Comparison of ENCODE assay signal across 1 cellular context in genomic region chr7:140924019-140924820, GRCh38.
TF ChIP-seq lines count a peak whose summit lies in the region.

No MANE protein-coding gene starts in this region.

TF ChIP-seq in K562, 482 proteins besides CTCF, POLR2A, EP300 and RAD21 (continued from another document and continues in another):
- peak; percentile 35 for TF ChIP-seq E2F8 (IDR thresholded peaks at IDR 0.05; ENCODE audit: low read depth, partially characterized antibody)
- no peak for TF ChIP-seq ZSCAN32 (CRISPR knock-in tag; IDR thresholded peaks at IDR 0.05)
- TF ChIP-seq ZNF12 (CRISPR knock-in tag; IDR thresholded peaks at IDR 0.05), result no peak; the same call in 1 of the 2 replicates
- TF ChIP-seq TARDBP (IDR thresholded peaks at IDR 0.05), result peak; percentile 86; the same call in 1 of the 2 replicates
- TF ChIP-seq SMAD4 (CRISPR knock-in tag; conservative IDR thresholded peaks at IDR 0.05), result peak; percentile 66
- TF ChIP-seq SMAD1 (IDR thresholded peaks at IDR 0.05; ENCODE audit: low read depth, low read length, partially characterized antibody), result no peak
- TF ChIP-seq, protein P1, sequence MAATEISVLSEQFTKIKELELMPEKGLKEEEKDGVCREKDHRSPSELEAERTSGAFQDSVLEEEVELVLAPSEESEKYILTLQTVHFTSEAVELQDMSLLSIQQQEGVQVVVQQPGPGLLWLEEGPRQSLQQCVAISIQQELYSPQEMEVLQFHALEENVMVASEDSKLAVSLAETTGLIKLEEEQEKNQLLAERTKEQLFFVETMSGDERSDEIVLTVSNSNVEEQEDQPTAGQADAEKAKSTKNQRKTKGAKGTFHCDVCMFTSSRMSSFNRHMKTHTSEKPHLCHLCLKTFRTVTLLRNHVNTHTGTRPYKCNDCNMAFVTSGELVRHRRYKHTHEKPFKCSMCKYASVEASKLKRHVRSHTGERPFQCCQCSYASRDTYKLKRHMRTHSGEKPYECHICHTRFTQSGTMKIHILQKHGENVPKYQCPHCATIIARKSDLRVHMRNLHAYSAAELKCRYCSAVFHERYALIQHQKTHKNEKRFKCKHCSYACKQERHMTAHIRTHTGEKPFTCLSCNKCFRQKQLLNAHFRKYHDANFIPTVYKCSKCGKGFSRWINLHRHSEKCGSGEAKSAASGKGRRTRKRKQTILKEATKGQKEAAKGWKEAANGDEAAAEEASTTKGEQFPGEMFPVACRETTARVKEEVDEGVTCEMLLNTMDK (IDR thresholded peaks at IDR 0.05; ENCODE audit: borderline replicate concordance, insufficient read depth, low read depth, low read length, poor library complexity, severe bottlenecking), result no peak
- no peak for TF ChIP-seq ZNF778 (CRISPR knock-in tag; IDR thresholded peaks at IDR 0.05)
- no peak for TF ChIP-seq ZNF224 (CRISPR knock-in tag; IDR thresholded peaks at IDR 0.05)
- TF ChIP-seq TCFL5 (CRISPR knock-in tag; conservative IDR thresholded peaks at IDR 0.05), result no peak
- peak; percentile 69 for TF ChIP-seq SIN3B (IDR thresholded peaks at IDR 0.05; ENCODE audit: low read depth)
- TF ChIP-seq ZNF41 (CRISPR knock-in tag; conservative IDR thresholded peaks at IDR 0.05), result no peak
- TF ChIP-seq KAT7 (CRISPR knock-in tag; IDR thresholded peaks at IDR 0.05; ENCODE audit: borderline replicate concordance), result peak; percentile 90; the same call in 1 of the 2 replicates
- TF ChIP-seq HMGN3 (IDR thresholded peaks at IDR 0.05; ENCODE audit: borderline replicate concordance, extremely low read depth, insufficient read length, low read depth, low read length), result peak; percentile 82
- peak; percentile 52 for TF ChIP-seq SRSF7 (optimal IDR thresholded peaks at IDR 0.05; ENCODE audit: low read depth, low read length)
- TF ChIP-seq ARID3A (IDR thresholded peaks at IDR 0.05; ENCODE audit: borderline replicate concordance, low read depth, low read length), result peak; percentile 22; the same call in 1 of the 2 replicates
- TF ChIP-seq AFF1 (IDR thresholded peaks at IDR 0.05; ENCODE audit: low read depth in 1 of 2, partially characterized antibody in 2 of 2), result peak in 1 of 2 experiments; percentile 38
- TF ChIP-seq XRCC5 (IDR thresholded peaks at IDR 0.05; ENCODE audit: low read depth, low read length), result no peak
- TF ChIP-seq, protein P2, sequence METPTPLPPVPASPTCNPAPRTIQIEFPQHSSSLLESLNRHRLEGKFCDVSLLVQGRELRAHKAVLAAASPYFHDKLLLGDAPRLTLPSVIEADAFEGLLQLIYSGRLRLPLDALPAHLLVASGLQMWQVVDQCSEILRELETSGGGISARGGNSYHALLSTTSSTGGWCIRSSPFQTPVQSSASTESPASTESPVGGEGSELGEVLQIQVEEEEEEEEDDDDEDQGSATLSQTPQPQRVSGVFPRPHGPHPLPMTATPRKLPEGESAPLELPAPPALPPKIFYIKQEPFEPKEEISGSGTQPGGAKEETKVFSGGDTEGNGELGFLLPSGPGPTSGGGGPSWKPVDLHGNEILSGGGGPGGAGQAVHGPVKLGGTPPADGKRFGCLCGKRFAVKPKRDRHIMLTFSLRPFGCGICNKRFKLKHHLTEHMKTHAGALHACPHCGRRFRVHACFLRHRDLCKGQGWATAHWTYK (CRISPR knock-in tag; IDR thresholded peaks at IDR 0.05), result peak; percentile 77
- TF ChIP-seq, protein P3, sequence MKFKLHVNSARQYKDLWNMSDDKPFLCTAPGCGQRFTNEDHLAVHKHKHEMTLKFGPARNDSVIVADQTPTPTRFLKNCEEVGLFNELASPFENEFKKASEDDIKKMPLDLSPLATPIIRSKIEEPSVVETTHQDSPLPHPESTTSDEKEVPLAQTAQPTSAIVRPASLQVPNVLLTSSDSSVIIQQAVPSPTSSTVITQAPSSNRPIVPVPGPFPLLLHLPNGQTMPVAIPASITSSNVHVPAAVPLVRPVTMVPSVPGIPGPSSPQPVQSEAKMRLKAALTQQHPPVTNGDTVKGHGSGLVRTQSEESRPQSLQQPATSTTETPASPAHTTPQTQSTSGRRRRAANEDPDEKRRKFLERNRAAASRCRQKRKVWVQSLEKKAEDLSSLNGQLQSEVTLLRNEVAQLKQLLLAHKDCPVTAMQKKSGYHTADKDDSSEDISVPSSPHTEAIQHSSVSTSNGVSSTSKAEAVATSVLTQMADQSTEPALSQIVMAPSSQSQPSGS (CRISPR knock-in tag; IDR thresholded peaks at IDR 0.05), result no peak; the same call in 1 of the 2 replicates
- peak; percentile 70 for TF ChIP-seq ATF7 (IDR thresholded peaks at IDR 0.05)
- TF ChIP-seq, protein P4, sequence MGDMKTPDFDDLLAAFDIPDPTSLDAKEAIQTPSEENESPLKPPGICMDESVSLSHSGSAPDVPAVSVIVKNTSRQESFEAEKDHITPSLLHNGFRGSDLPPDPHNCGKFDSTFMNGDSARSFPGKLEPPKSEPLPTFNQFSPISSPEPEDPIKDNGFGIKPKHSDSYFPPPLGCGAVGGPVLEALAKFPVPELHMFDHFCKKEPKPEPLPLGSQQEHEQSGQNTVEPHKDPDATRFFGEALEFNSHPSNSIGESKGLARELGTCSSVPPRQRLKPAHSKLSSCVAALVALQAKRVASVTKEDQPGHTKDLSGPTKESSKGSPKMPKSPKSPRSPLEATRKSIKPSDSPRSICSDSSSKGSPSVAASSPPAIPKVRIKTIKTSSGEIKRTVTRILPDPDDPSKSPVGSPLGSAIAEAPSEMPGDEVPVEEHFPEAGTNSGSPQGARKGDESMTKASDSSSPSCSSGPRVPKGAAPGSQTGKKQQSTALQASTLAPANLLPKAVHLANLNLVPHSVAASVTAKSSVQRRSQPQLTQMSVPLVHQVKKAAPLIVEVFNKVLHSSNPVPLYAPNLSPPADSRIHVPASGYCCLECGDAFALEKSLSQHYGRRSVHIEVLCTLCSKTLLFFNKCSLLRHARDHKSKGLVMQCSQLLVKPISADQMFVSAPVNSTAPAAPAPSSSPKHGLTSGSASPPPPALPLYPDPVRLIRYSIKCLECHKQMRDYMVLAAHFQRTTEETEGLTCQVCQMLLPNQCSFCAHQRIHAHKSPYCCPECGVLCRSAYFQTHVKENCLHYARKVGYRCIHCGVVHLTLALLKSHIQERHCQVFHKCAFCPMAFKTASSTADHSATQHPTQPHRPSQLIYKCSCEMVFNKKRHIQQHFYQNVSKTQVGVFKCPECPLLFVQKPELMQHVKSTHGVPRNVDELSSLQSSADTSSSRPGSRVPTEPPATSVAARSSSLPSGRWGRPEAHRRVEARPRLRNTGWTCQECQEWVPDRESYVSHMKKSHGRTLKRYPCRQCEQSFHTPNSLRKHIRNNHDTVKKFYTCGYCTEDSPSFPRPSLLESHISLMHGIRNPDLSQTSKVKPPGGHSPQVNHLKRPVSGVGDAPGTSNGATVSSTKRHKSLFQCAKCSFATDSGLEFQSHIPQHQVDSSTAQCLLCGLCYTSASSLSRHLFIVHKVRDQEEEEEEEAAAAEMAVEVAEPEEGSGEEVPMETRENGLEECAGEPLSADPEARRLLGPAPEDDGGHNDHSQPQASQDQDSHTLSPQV (IDR thresholded peaks at IDR 0.05), result no peak; the same call in 1 of the 2 replicates
- TF ChIP-seq, protein P5, sequence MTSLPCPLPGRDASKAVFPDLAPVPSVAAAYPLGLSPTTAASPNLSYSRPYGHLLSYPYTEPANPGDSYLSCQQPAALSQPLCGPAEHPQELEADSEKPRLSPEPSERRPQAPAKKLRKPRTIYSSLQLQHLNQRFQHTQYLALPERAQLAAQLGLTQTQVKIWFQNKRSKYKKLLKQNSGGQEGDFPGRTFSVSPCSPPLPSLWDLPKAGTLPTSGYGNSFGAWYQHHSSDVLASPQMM (CRISPR knock-in tag; IDR thresholded peaks at IDR 0.05), result no peak
- TF ChIP-seq RUNX1 (IDR thresholded peaks at IDR 0.05; ENCODE audit: low read depth), result no peak
- 0 out of 2 replicates have a peak, but pooled peaks have one; percentile 81 for TF ChIP-seq RBM14 (IDR thresholded peaks at IDR 0.05; ENCODE audit: borderline replicate concordance, insufficient read depth, low read depth, low read length)
- TF ChIP-seq ZNF707 (CRISPR knock-in tag; conservative IDR thresholded peaks at IDR 0.05), result no peak
- TF ChIP-seq KDM1A (IDR thresholded peaks at IDR 0.05), result peak in 1 of 2 experiments; percentile 52; a peak in 2 of 4 replicates
- no peak; a peak in 1 of 4 replicates for TF ChIP-seq KDM4B (IDR thresholded peaks at IDR 0.05; ENCODE audit: borderline replicate concordance in 2 of 2, low read depth in 1 of 2)
- no peak for TF ChIP-seq CBX8 (IDR thresholded peaks at IDR 0.05; ENCODE audit: borderline replicate concordance, extremely low read depth, low read depth, low read length, poor library complexity, severe bottlenecking)
- no peak for TF ChIP-seq ZFP91 (CRISPR knock-in tag; IDR thresholded peaks at IDR 0.05)
- TF ChIP-seq PRPF4 (IDR thresholded peaks at IDR 0.05; ENCODE audit: insufficient read depth, low read depth, low read length, poor library complexity, severe bottlenecking), result peak; percentile 63
- TF ChIP-seq SFPQ (IDR thresholded peaks at IDR 0.05; ENCODE audit: low read depth, low read length), result no peak
- peak; percentile 87; the same call in 1 of the 2 replicates for TF ChIP-seq SRSF3 (IDR thresholded peaks at IDR 0.05; ENCODE audit: insufficient read depth, low read length)
